ENCODE assay signal across 15 cellular contexts in genomic region chr9:2411459-2412215, GRCh38.
DNase-seq lines count a peak whose midpoint lies in the region; ATAC-seq and TF ChIP-seq lines count a peak whose summit lies in the region.
"Had no signal": no experiment of that assay in that cellular context is flagged by ENCODE, and none has a peak within 500 bp of the region (broad histone marks: within the 10 kb centered on the region; RNA-seq: fewer than 3 reads in every experiment).

No MANE protein-coding gene starts in this region.

- H3K4me3 Mint-ChIP-seq in natural killer cell: no peak overlapping the region
- H3K4me3 Mint-ChIP-seq: activated B cell treated with CpG ODN at 0.5 μM for 24 hours, neural crest cell had no signal

- H3K4me1 ChIP-seq in SJCRH30 (peaks cover 4% of the 10 kb centered on the region; the same call in 1 of the 2 replicates), parathyroid adenoma (peaks cover 7% of the 10 kb centered on the region)

- H2AFZ ChIP-seq in parathyroid adenoma: peak overlapping the region; percentile 38

- intact Hi-C loops in natural killer cell (cut with micrococcal nuclease): no loop called here

- H3K36me3 ChIP-seq in SJCRH30 (no peaks in the 10 kb centered on the region), parathyroid adenoma (ENCODE audit: control insufficient read depth, insufficient read depth, low read length) (no peaks in the 10 kb centered on the region)

- TF ChIP-seq CTCF in parathyroid adenoma (IDR thresholded peaks at IDR 0.05) (no peak), natural killer cell (IDR thresholded peaks at IDR 0.05) (no peak)

- no peak for ATAC-seq in natural killer cell

- no peaks in the 10 kb centered on the region for H3K9me3 ChIP-seq in SJCRH30 (replicated peaks)
- no peaks in the 10 kb centered on the region for H3K9me3 ChIP-seq in parathyroid adenoma (ENCODE audit: control insufficient read depth, low read length)

- no peaks in the 10 kb centered on the region for H3K79me2 ChIP-seq in parathyroid adenoma

- H3K9ac ChIP-seq in parathyroid adenoma: no peak overlapping the region

- no peaks in the 10 kb centered on the region for H3K9me3 Mint-ChIP-seq in natural killer cell
- H3K9me3 Mint-ChIP-seq: activated B cell treated with CpG ODN at 0.5 μM for 24 hours, neural crest cell had no signal

- DNase-seq in ELF-1 (ENCODE audit: low read depth, low spot score) (peak; percentile 44), SJCRH30 (no peak), glomerular visceral epithelial cell (ENCODE audit: extremely low spot score) (peak; percentile 40), natural killer cell (no peak), COLO668 (lab: John Stamatoyannopoulos, UW; ENCODE audit: unreplicated experiment) (no peak), T1000 (lab: John Stamatoyannopoulos, UW) (no peak)
- DNase-seq in stimulated activated naive CD4-positive, alpha-beta T cell treated with Interleukin-2 at 50 U/mL for 16 hours (lab: John Stamatoyannopoulos, UW): no peak
- DNase-seq: activated B cell treated with CpG ODN at 0.5 μM for 24 hours; activated T-cell treated with anti-CD3 and anti-CD28 coated beads, Interleukin-2, amount 50 U/mL, for 1 hour; C1 segment of cervical spinal cord; erythroblast; NCI-H1694 treated with DMSO at 0.1 percent for 48 hours; NCI-H774 had no signal

- H3K27ac ChIP-seq in SJCRH30 (peak overlapping the region; percentile 38), parathyroid adenoma (peak overlapping the region; percentile 29)

- H3K27me3 ChIP-seq in SJCRH30 (no peaks in the 10 kb centered on the region), parathyroid adenoma (ENCODE audit: control insufficient read depth, insufficient read depth, low read length) (no peaks in the 10 kb centered on the region)

- no peaks in the 10 kb centered on the region for H3K27me3 Mint-ChIP-seq in natural killer cell (ENCODE audit: low read depth in 2 of 2)
- H3K27me3 Mint-ChIP-seq: activated B cell treated with CpG ODN at 0.5 μM for 24 hours had no signal

- no peaks in the 10 kb centered on the region for H3K36me3 Mint-ChIP-seq in natural killer cell

- no peak overlapping the region for H3K27ac Mint-ChIP-seq in natural killer cell
- H3K27ac Mint-ChIP-seq: activated B cell treated with CpG ODN at 0.5 μM for 24 hours had no signal

- no peak overlapping the region for H3K4me3 ChIP-seq in SJCRH30
- no peak overlapping the region for H3K4me3 ChIP-seq in parathyroid adenoma (ENCODE audit: low read depth, low read length)

- peak overlapping the region; percentile 15 for H3K4me2 ChIP-seq in parathyroid adenoma (ENCODE audit: low read length)

- no peaks in the 10 kb centered on the region for H3K4me1 Mint-ChIP-seq in natural killer cell
- H3K4me1 Mint-ChIP-seq: activated B cell treated with CpG ODN at 0.5 μM for 24 hours had no signal

Comparison
In these comparisons a context has a peak if more than half of its experiments do, and no peak if none do; other contexts are left out.
1. DNase-seq: peak in ELF-1 (single experiment) and glomerular visceral epithelial cell (single experiment); none in SJCRH30 (0 of 2), natural killer cell (single experiment), stimulated activated naive CD4-positive, alpha-beta T cell treated with Interleukin-2 at 50 U/mL for 16 hours (single experiment), COLO668 (single experiment) and T1000 (single experiment).